22 cellular contexts compared by ENCODE assay signal in genomic region chr13:19650742-19651141, GRCh38.
"Had no signal": no experiment of that assay in that cellular context is flagged by ENCODE, and none has a peak within 500 bp of the region (broad histone marks: within the 10 kb centered on the region; RNA-seq: fewer than 3 reads in every experiment).

No MANE protein-coding gene starts in this region.

- H3K4me1 Mint-ChIP-seq: neural progenitor cell had no signal

- H3K4me1 ChIP-seq: lower lobe of right lung, neural progenitor cell, prostate gland, spleen, tibial nerve, upper lobe of left lung had no signal

- H3K27me3 Mint-ChIP-seq: natural killer cell treated with Interleukin-12 subunit alpha and Interleukin-12 subunit beta and Interleukin-15 and Interleukin-18, amount 100 ng/mL, for 72 hours; stimulated activated naive B cell treated with anti-CD40 and anti-IgM and Interleukin-4, amounts not matched to agents 10 μg/mL and 1 μg/mL and 100 μg/mL, for 72 hours; stimulated activated naive CD8-positive, alpha-beta T cell treated with anti-CD3 and anti-CD28 coated beads, Interleukin-15, Interleukin-2, amounts not matched to agents 100 ng/mL and 50 ng/mL, for 24 hours had no signal

- H3K4me3 ChIP-seq: dorsolateral prefrontal cortex, lower lobe of right lung, neural progenitor cell, prostate gland, skin epidermis, spleen, thoracic aorta, tibial nerve, upper lobe of left lung had no signal

- H3K9me3 Mint-ChIP-seq: immature natural killer cell; natural killer cell treated with Interleukin-12 subunit alpha and Interleukin-12 subunit beta and Interleukin-15 and Interleukin-18, amount 100 ng/mL, for 72 hours; neural progenitor cell; stimulated activated naive B cell treated with anti-CD40 and anti-IgM and Interleukin-4, amounts not matched to agents 10 μg/mL and 1 μg/mL and 100 μg/mL, for 72 hours; stimulated activated naive CD8-positive, alpha-beta T cell treated with anti-CD3 and anti-CD28 coated beads, Interleukin-15, Interleukin-2, amounts not matched to agents 100 ng/mL and 50 ng/mL, for 24 hours had no signal

- H3K27me3 ChIP-seq: dorsolateral prefrontal cortex, neural progenitor cell, spleen, tibial nerve, upper lobe of left lung had no signal

- DNase-seq: dorsolateral prefrontal cortex; effector CD4-positive, alpha-beta T cell; hypothalamus; immature natural killer cell; left ventricle myocardium superior; lower lobe of right lung; right cardiac atrium; spleen; stimulated activated CD4-positive, alpha-beta T cell treated with anti-CD3 and anti-CD28 coated beads, Interleukin-4, amount 100 ng/mL, for 4 hours; stimulated activated naive B cell treated with anti-CD40 and anti-IgM and Interleukin-4, amounts not matched to agents 10 μg/mL and 1 μg/mL and 100 μg/mL, for 72 hours; upper lobe of left lung had no signal

- H3K27ac Mint-ChIP-seq: natural killer cell treated with Interleukin-12 subunit alpha and Interleukin-12 subunit beta and Interleukin-15 and Interleukin-18, amount 100 ng/mL, for 72 hours; neural progenitor cell; stimulated activated naive B cell treated with anti-CD40 and anti-IgM and Interleukin-4, amounts not matched to agents 10 μg/mL and 1 μg/mL and 100 μg/mL, for 72 hours; stimulated activated naive CD8-positive, alpha-beta T cell treated with anti-CD3 and anti-CD28 coated beads, Interleukin-15, Interleukin-2, amounts not matched to agents 100 ng/mL and 50 ng/mL, for 24 hours had no signal

- FAIRE-seq: colon, frontal cortex, keratinocyte, urothelium cell line had no signal

- ATAC-seq: left ventricle myocardium superior; lower lobe of right lung; natural killer cell treated with Interleukin-12 subunit alpha and Interleukin-12 subunit beta and Interleukin-15 and Interleukin-18, amount 100 ng/mL, for 72 hours; right cardiac atrium; stimulated activated naive B cell treated with anti-CD40 and anti-IgM and Interleukin-4, amounts not matched to agents 10 μg/mL and 1 μg/mL and 100 μg/mL, for 72 hours had no signal

- H3K36me3 ChIP-seq: neural progenitor cell had no signal

- H3K27ac ChIP-seq: dorsolateral prefrontal cortex, lower lobe of right lung, neural progenitor cell, prostate gland, skin epidermis, spleen, thoracic aorta, tibial nerve, upper lobe of left lung had no signal

- H3K4me2 ChIP-seq: neural progenitor cell had no signal

- H3K4me3 Mint-ChIP-seq: immature natural killer cell; natural killer cell treated with Interleukin-12 subunit alpha and Interleukin-12 subunit beta and Interleukin-15 and Interleukin-18, amount 100 ng/mL, for 72 hours; neural progenitor cell; stimulated activated naive B cell treated with anti-CD40 and anti-IgM and Interleukin-4, amounts not matched to agents 10 μg/mL and 1 μg/mL and 100 μg/mL, for 72 hours; stimulated activated naive CD8-positive, alpha-beta T cell treated with anti-CD3 and anti-CD28 coated beads, Interleukin-15, Interleukin-2, amounts not matched to agents 100 ng/mL and 50 ng/mL, for 24 hours had no signal

- H3K9me3 ChIP-seq: lower lobe of right lung, prostate gland, spleen, thoracic aorta, tibial nerve, upper lobe of left lung had no signal
